ENCODE assay signal across 1 cellular context in the genomic region with DNA sequence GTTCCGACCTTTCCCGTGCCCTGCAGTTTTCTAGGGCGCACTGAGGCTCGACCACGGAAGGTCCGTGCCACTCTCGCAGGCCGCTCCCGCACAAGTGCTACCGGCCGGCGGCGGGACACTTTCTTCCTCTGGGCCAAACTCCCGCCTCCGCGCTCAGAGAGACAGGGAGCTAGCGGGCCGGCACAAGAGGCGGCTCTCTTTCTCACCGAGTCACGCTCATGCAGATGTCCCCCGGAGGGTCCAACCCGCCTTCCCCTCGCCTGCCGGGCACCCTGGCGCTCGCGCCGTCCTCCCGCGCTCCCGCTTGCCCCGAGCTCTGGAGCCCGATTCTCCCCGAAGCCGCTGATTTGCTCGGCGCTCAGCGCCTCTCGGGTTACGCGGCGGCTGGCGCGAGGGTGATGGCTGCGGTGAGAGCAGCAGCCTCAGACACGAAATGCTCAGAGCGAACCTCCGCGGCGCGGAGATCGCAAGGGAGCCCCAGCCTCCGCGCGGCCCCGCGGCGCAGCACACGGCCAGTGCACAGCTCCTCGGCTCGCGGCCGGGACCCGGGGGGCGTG.
TF ChIP-seq lines count a peak whose summit lies in the region.

No MANE protein-coding gene starts in this region.

TF ChIP-seq in liver, 16 proteins besides CTCF, POLR2A, EP300 and RAD21 (continued from another document):
- TF ChIP-seq, protein P1, sequence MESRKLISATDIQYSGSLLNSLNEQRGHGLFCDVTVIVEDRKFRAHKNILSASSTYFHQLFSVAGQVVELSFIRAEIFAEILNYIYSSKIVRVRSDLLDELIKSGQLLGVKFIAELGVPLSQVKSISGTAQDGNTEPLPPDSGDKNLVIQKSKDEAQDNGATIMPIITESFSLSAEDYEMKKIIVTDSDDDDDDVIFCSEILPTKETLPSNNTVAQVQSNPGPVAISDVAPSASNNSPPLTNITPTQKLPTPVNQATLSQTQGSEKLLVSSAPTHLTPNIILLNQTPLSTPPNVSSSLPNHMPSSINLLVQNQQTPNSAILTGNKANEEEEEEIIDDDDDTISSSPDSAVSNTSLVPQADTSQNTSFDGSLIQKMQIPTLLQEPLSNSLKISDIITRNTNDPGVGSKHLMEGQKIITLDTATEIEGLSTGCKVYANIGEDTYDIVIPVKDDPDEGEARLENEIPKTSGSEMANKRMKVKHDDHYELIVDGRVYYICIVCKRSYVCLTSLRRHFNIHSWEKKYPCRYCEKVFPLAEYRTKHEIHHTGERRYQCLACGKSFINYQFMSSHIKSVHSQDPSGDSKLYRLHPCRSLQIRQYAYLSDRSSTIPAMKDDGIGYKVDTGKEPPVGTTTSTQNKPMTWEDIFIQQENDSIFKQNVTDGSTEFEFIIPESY (IDR thresholded peaks at IDR 0.05) = no peak
- TF ChIP-seq, protein P2, sequence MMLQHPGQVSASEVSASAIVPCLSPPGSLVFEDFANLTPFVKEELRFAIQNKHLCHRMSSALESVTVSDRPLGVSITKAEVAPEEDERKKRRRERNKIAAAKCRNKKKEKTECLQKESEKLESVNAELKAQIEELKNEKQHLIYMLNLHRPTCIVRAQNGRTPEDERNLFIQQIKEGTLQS (IDR thresholded peaks at IDR 0.05) = no peak
TF ChIP-seq in liver: peak in this region for 0.
